8 cellular contexts compared by ENCODE assay signal in the genomic region with DNA sequence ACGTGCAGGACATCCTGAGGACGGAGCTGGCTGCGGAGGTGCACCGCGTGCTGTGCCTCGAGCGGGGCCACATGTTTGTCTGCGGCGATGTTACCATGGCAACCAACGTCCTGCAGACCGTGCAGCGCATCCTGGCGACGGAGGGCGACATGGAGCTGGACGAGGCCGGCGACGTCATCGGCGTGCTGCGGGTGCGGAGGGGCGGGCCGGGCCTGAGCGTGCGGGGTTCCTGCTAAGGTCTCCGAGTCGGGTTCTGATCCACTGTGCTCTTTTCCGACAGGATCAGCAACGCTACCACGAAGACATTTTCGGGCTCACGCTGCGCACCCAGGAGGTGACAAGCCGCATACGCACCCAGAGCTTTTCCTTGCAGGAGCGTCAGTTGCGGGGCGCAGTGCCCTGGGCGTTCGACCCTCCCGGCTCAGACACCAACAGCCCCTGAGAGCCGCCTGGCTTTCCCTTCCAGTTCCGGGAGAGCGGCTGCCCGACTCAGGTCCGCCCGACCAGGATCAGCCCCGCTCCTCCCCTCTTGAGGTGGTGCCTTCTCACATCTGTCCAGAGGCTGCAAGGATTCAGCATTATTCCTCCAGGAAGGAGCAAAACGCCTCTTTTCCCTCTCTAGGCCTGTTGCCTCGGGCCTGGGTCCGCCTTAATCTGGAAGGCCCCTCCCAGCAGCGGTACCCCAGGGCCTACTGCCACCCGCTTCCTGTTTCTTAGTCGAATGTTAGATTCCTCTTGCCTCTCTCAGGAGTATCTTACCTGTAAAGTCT. TPM values are rescaled to one million over a fixed set of nuclear protein-coding genes. Genes with fewer than 3 reads are reported as not detected.
DNase-seq lines count a peak whose midpoint lies in the region; ATAC-seq and TF ChIP-seq lines count a peak whose summit lies in the region.

No MANE protein-coding gene starts in this region.

- peak overlapping the region; percentile 63 for H3K4me3 Mint-ChIP-seq in nephron progenitor cell
- peak overlapping the region; percentile 97 to 98 for H3K4me3 Mint-ChIP-seq in stimulated activated naive CD8-positive, alpha-beta T cell treated with anti-CD3 and anti-CD28 coated beads, Interleukin-15, amount 100 ng/mL, for 72 hours

- H3K36me3 Mint-ChIP-seq in nephron progenitor cell (ENCODE audit: low read depth), result peaks cover 11% of the 10 kb centered on the region

- peaks cover 60% of the 10 kb centered on the region for H3K4me1 Mint-ChIP-seq in nephron progenitor cell
- H3K4me1 Mint-ChIP-seq in stimulated activated naive CD8-positive, alpha-beta T cell treated with anti-CD3 and anti-CD28 coated beads, Interleukin-15, amount 100 ng/mL, for 72 hours, result peaks cover 99% of the 10 kb centered on the region

- no peaks in the 10 kb centered on the region for H3K9me3 Mint-ChIP-seq in nephron progenitor cell
- H3K9me3 Mint-ChIP-seq in stimulated activated naive CD8-positive, alpha-beta T cell treated with anti-CD3 and anti-CD28 coated beads, Interleukin-15, amount 100 ng/mL, for 72 hours, result no peaks in the 10 kb centered on the region

- DNase-seq in MV-4-11 (lab: John Stamatoyannopoulos, UW) (peak; percentile 71), activated T-cell treated with anti-CD3 and anti-CD28 coated beads for 24 hours (ENCODE audit: low read depth) (peak; percentile 74), nephron progenitor cell (peak; percentile 58), NCI-H2227 treated with DMSO at 0.1 percent for 48 hours (lab: John Stamatoyannopoulos, UW) (no peak)
- peak; percentile 88 to 94 for DNase-seq in stimulated activated naive CD8-positive, alpha-beta T cell treated with anti-CD3 and anti-CD28 coated beads, Interleukin-15, amount 100 ng/mL, for 72 hours

- ATAC-seq in GM18511 (IDR thresholded peaks at IDR 0.05; ENCODE audit: unreplicated experiment) (peak; percentile 47), esophagus mucosa (peak; percentile 9), GM18517 (IDR thresholded peaks at IDR 0.05; ENCODE audit: unreplicated experiment) (no peak)
- ATAC-seq in stimulated activated naive CD8-positive, alpha-beta T cell treated with anti-CD3 and anti-CD28 coated beads, Interleukin-15, amount 100 ng/mL, for 72 hours, result peak; percentile 67

- peaks cover 37% of the 10 kb centered on the region for H3K27me3 Mint-ChIP-seq in nephron progenitor cell (ENCODE audit: low read depth, poor library complexity)
- peaks cover 9% of the 10 kb centered on the region for H3K27me3 Mint-ChIP-seq in stimulated activated naive CD8-positive, alpha-beta T cell treated with anti-CD3 and anti-CD28 coated beads, Interleukin-15, amount 100 ng/mL, for 72 hours

- no peak for TF ChIP-seq CTCF in nephron progenitor cell (IDR thresholded peaks at IDR 0.05)

- H3K27ac Mint-ChIP-seq in nephron progenitor cell, result no peak overlapping the region
- peak overlapping the region; percentile 98 for H3K27ac Mint-ChIP-seq in stimulated activated naive CD8-positive, alpha-beta T cell treated with anti-CD3 and anti-CD28 coated beads, Interleukin-15, amount 100 ng/mL, for 72 hours

RNA-seq across cellular contexts. Expression of gene ATG9B, which starts 10.4 kb away (rescaled TPM):
- total RNA-seq in esophagus mucosa, result 16.7 TPM

RNA-seq across cellular contexts. Expression of gene ABCB8, which starts 14.3 kb away (rescaled TPM):
- 25.1 TPM for total RNA-seq in esophagus mucosa

RNA-seq across cellular contexts. Expression of gene NOS3, which starts 23.1 kb away (rescaled TPM):
- total RNA-seq in esophagus mucosa, result 3.1 TPM

RNA-seq across cellular contexts. Expression of gene ASIC3, which starts 34.4 kb away (rescaled TPM):
- 0.52 TPM for total RNA-seq in esophagus mucosa

RNA-seq across cellular contexts. Expression of gene KCNH2, which starts 35.8 kb away (rescaled TPM):
- total RNA-seq in esophagus mucosa, result 0.20 TPM
